ENCODE assay signal across 9 cellular contexts in genomic region chr13:67469623-67470022, GRCh38.
"Had no signal": no experiment of that assay in that cellular context is flagged by ENCODE, and none has a peak within 500 bp of the region (broad histone marks: within the 10 kb centered on the region; RNA-seq: fewer than 3 reads in every experiment).

No MANE protein-coding gene starts in this region.

- ATAC-seq: activated CD4-positive, alpha-beta T cell treated with anti-CD3 and anti-CD28 coated beads for 36 hours; activated CD4-positive, CD25-positive, alpha-beta regulatory T cell treated with anti-CD3 and anti-CD28 coated beads, Interleukin-2, amount 50 U/mL, for 24 hours; activated CD8-positive, alpha-beta memory T cell treated with anti-CD3 and anti-CD28 coated beads, Interleukin-2, amount 10 ng/mL, durations not matched to agents 7 days and 5 days; activated CD8-positive, alpha-beta T cell treated with anti-CD3 and anti-CD28 coated beads for 36 hours; activated CD8-positive, alpha-beta T cell treated with anti-CD3 and anti-CD28 coated beads, Interleukin-2, amount 10 ng/mL, durations not matched to agents 7 days and 5 days; T-helper 17 cell; WTC11 had no signal

- H3K27ac ChIP-seq: VCaP, WERI-Rb-1 had no signal

- H3K36me3 ChIP-seq: WERI-Rb-1 had no signal
